8 cellular contexts compared by ENCODE assay signal in genomic region chr16:30525844-30526136, GRCh38. TPM values are rescaled to one million over a fixed set of nuclear protein-coding genes. Genes with fewer than 3 reads are reported as not detected.
A peak's percentile ranks its signal among the peaks of the same experiment; 100 is the strongest.
DNase-seq lines count a peak whose midpoint lies in the region; TF ChIP-seq lines count a peak whose summit lies in the region.

No MANE protein-coding gene starts in this region.

- TF ChIP-seq CTCF in GM12865 (IDR thresholded peaks at IDR 0.05; ENCODE audit: insufficient read depth, low read depth, low read length, missing control alignments) = no peak
- TF ChIP-seq CTCF in SU-DHL-6 (IDR thresholded peaks at IDR 0.05; ENCODE audit: insufficient read depth, low read length, poor library complexity, severe bottlenecking) = no peak
- TF ChIP-seq CTCF in fibroblast of the aortic adventitia (IDR thresholded peaks at IDR 0.05; ENCODE audit: insufficient read depth, low read length) = no peak
- no peak for TF ChIP-seq CTCF in sigmoid colon (IDR thresholded peaks at IDR 0.05)

- H3K4me3 ChIP-seq in GM12865 (ENCODE audit: low read depth, low read length) = peak overlapping the region; percentile 57
- peak overlapping the region; percentile 92 for H3K4me3 ChIP-seq in SU-DHL-6 (ENCODE audit: insufficient read depth, low read length, poor library complexity, severe bottlenecking)
- H3K4me3 ChIP-seq in fibroblast of the aortic adventitia (ENCODE audit: low read depth, low read length) = peak overlapping the region; percentile 84
- peak overlapping the region; percentile 61 to 88 (median 77) for H3K4me3 ChIP-seq in sigmoid colon

- DNase-seq in GM12865 (ENCODE audit: low read depth) = no peak
- DNase-seq in fibroblast of the aortic adventitia (ENCODE audit: low read depth) = no peak
- no peak for DNase-seq in sigmoid colon
- no peak for DNase-seq in stimulated activated CD4-positive, alpha-beta T cell treated with anti-CD3 and anti-CD28 coated beads, Interleukin-15, amount 100 ng/mL, for 24 hours
- no peak for DNase-seq in HUDEP-2 (lab: John Stamatoyannopoulos, UW; ENCODE audit: unreplicated experiment in 76 of 76)
- no peak for DNase-seq in stimulated activated CD4-positive, alpha-beta T cell treated with anti-CD3 and anti-CD28 coated beads, Interleukin-12 subunit alpha, Interleukin-12 subunit beta, amount 100 ng/mL, for 4 hours
- DNase-seq in ureter (ENCODE audit: low spot score) = no peak

- TF ChIP-seq POLR2A in sigmoid colon (IDR thresholded peaks at IDR 0.05) = no peak

- no peaks in the 10 kb centered on the region for H3K79me2 ChIP-seq in SU-DHL-6 (ENCODE audit: insufficient read depth, low read length)

- intact Hi-C loops in sigmoid colon (cut with DNase I) = loop anchor here (2.0 to 5.0 kb wide), 2 partner anchors 78 to 131 kb away; partner anchors contain the start of gene SEPHS2

- peaks cover 0 to 26% (median 14%) of the 10 kb centered on the region in 4 donors for H3K4me1 ChIP-seq in sigmoid colon

- no peak overlapping the region for H2AFZ ChIP-seq in SU-DHL-6 (ENCODE audit: low read depth, low read length, severe bottlenecking)

- H3K9ac ChIP-seq in SU-DHL-6 (ENCODE audit: low read length) = peak overlapping the region; percentile 78

- no peaks in the 10 kb centered on the region for H3K27me3 ChIP-seq in SU-DHL-6 (ENCODE audit: low read length)
- no peaks in the 10 kb centered on the region for H3K27me3 ChIP-seq in sigmoid colon

- no peak for TF ChIP-seq EP300 in sigmoid colon (IDR thresholded peaks at IDR 0.05)

- H3K27ac ChIP-seq in SU-DHL-6 (ENCODE audit: low read depth, low read length) (peak overlapping the region; percentile 75), sigmoid colon (peak overlapping the region; percentile 94 to 100 (median 100))

- no peaks in the 10 kb centered on the region for H4K20me1 ChIP-seq in SU-DHL-6 (ENCODE audit: low read depth, low read length)

- H3F3A ChIP-seq in SU-DHL-6 (ENCODE audit: insufficient read depth) = peaks cover 40% of the 10 kb centered on the region

- no peaks in the 10 kb centered on the region for H3K9me2 ChIP-seq in SU-DHL-6 (replicated peaks; ENCODE audit: insufficient read depth, low read length)

- WGBS in sigmoid colon, 2 donors = 47 to 53% methylated on average over 4 of the region's 4 CpGs

- H3K9me3 ChIP-seq in SU-DHL-6 (ENCODE audit: insufficient read depth, low read length) (no peaks in the 10 kb centered on the region), sigmoid colon (no peaks in the 10 kb centered on the region)

- H3K4me2 ChIP-seq in SU-DHL-6 (ENCODE audit: low read depth, low read length, poor library complexity, severe bottlenecking) = peak overlapping the region; percentile 96

- H3K36me3 ChIP-seq in SU-DHL-6 (ENCODE audit: low read length) = no peaks in the 10 kb centered on the region
- peaks cover 0 to 17% (median 0%) of the 10 kb centered on the region in 4 donors for H3K36me3 ChIP-seq in sigmoid colon

RNA-seq across cellular contexts. Expression of gene ZNF768, which starts 0.6 kb away (rescaled TPM):
- total RNA-seq in fibroblast of the aortic adventitia (ENCODE audit: low replicate concordance) (20.9 and 21.6 TPM in 2 replicates), sigmoid colon (10 to 100 TPM; 32.4 to 55.9 (median 42.7) TPM), ureter (37.6 TPM)
- 10 to 100 TPM; 46.2 to 61.0 (median 54.8) TPM for polyA plus RNA-seq in sigmoid colon

RNA-seq across cellular contexts. Expression of gene ZNF747, which starts 8.9 kb away (rescaled TPM):
- total RNA-seq in fibroblast of the aortic adventitia (ENCODE audit: low replicate concordance) (14.0 and 16.0 TPM in 2 replicates), sigmoid colon (10 to 100 TPM; 10.3 to 15.5 (median 13.1) TPM), ureter (10.4 TPM)
- polyA plus RNA-seq in sigmoid colon = 10 to 100 TPM in 1 of 3 donors, 1 to 10 TPM in 2; 6.0 to 12.0 (median 8.3) TPM

RNA-seq across cellular contexts. Expression of gene ZNF764, which starts 32.4 kb away (rescaled TPM):
- 5.3 and 11.2 TPM in 2 replicates for total RNA-seq in fibroblast of the aortic adventitia (ENCODE audit: low replicate concordance)
- total RNA-seq in sigmoid colon = 1 to 10 TPM; 6.1 to 8.6 (median 8.1) TPM
- 1 to 10 TPM; 3.5 to 7.7 (median 4.8) TPM for polyA plus RNA-seq in sigmoid colon
- 6.9 TPM for total RNA-seq in ureter

RNA-seq across cellular contexts. Expression of gene ZNF688, which starts 45.7 kb away (rescaled TPM):
- total RNA-seq in fibroblast of the aortic adventitia (ENCODE audit: low replicate concordance) (6.7 and 57.4 TPM in 2 replicates), sigmoid colon (10 to 100 TPM; 21.9 to 32.8 (median 25.4) TPM), ureter (10.8 TPM)
- polyA plus RNA-seq in sigmoid colon = 10 to 100 TPM; 16.7 to 22.8 (median 18.0) TPM

RNA-seq across cellular contexts. Expression of gene ITGAL, which starts 53.2 kb away (rescaled TPM):
- not detected in 2 replicates for total RNA-seq in fibroblast of the aortic adventitia (ENCODE audit: low replicate concordance)
- total RNA-seq in sigmoid colon = 1 to 10 TPM; 1.1 to 3.8 (median 2.6) TPM
- polyA plus RNA-seq in sigmoid colon = 10 to 100 TPM in 1 of 3 donors, 1 to 10 TPM in 1, under 1 TPM in 1; 0.60 to 20.7 (median 2.8) TPM
- total RNA-seq in ureter = 8.9 TPM
